In genomic region chr9:133780962-133781827, GRCh38 we compare ENCODE assay signal across 12 cellular contexts. TPM values are rescaled to one million over a fixed set of nuclear protein-coding genes. Genes with fewer than 3 reads are reported as not detected.
A peak's percentile ranks its signal among the peaks of the same experiment; 100 is the strongest.
DNase-seq lines count a peak whose midpoint lies in the region; ATAC-seq, FAIRE-seq and TF ChIP-seq lines count a peak whose summit lies in the region.
"Had no signal": no experiment of that assay in that cellular context is flagged by ENCODE, and none has a peak within 500 bp of the region (broad histone marks: within the 10 kb centered on the region; RNA-seq: fewer than 3 reads in every experiment).

No MANE protein-coding gene starts in this region.

- peaks cover 0 to 50% of the 10 kb centered on the region in 2 donors for H3K36me3 ChIP-seq in left lung
- no peaks in the 10 kb centered on the region for H3K36me3 ChIP-seq in smooth muscle cell (ENCODE audit: low read depth)
- H3K36me3 ChIP-seq in ovary: no peaks in the 10 kb centered on the region

- H3K4me3 ChIP-seq in left lung: no peak overlapping the region
- no peak overlapping the region for H3K4me3 ChIP-seq in smooth muscle cell
- no peak overlapping the region for H3K4me3 ChIP-seq in ovary
- H3K4me3 ChIP-seq: A549, Peyer's patch, SJSA1 had no signal

- TF ChIP-seq CTCF in RWPE1 (conservative IDR thresholded peaks at IDR 0.05; ENCODE audit: low read depth): no peak
- no peak for TF ChIP-seq CTCF in left lung (IDR thresholded peaks at IDR 0.05)
- no peak for TF ChIP-seq CTCF in smooth muscle cell (IDR thresholded peaks at IDR 0.05; ENCODE audit: borderline replicate concordance, insufficient read depth, poor library complexity, severe bottlenecking)
- TF ChIP-seq CTCF in ovary (IDR thresholded peaks at IDR 0.05): no peak

- H3K27ac ChIP-seq in RWPE1: peak overlapping the region; percentile 12
- no peak overlapping the region for H3K27ac ChIP-seq in left lung
- H3K27ac ChIP-seq in smooth muscle cell (ENCODE audit: low read depth): no peak overlapping the region
- no peak overlapping the region for H3K27ac ChIP-seq in ovary
- H3K27ac ChIP-seq: A549, Peyer's patch, SJSA1 had no signal

- H3K9ac ChIP-seq in smooth muscle cell (ENCODE audit: low read depth): no peak overlapping the region

- no peak for TF ChIP-seq EP300 in ovary (IDR thresholded peaks at IDR 0.05)

- H3K9me3 ChIP-seq in left lung (no peaks in the 10 kb centered on the region), smooth muscle cell (replicated peaks; ENCODE audit: low read depth) (no peaks in the 10 kb centered on the region), ovary (no peaks in the 10 kb centered on the region)
- H3K9me3 ChIP-seq: A549, Peyer's patch, SJSA1 had no signal

- 97% methylated on average over 15 of the region's 15 CpGs for WGBS in smooth muscle cell (ENCODE audit: low lambda C conversion rate)
- 92 to 96% (median 95%) methylated on average over 15 of the region's 15 CpGs for WGBS in ovary, 3 donors

- no peak for ATAC-seq in left lung

- FAIRE-seq in GM12891 (lab: Jason Lieb, UNC): peak; percentile 66
- FAIRE-seq: A549 had no signal

- intact Hi-C loops in left lung (cut with DNase I): no loop called here
- intact Hi-C loops in ovary (cut with DNase I): no loop called here

- CTCF ChIA-PET in RWPE1 (lab: Yijun Ruan, JAX): interaction anchor here (0.5 to 7.5 kb wide), 13 partner anchors 9 to 1632 kb away, joined by 3 to 102 read pairs (median 6); no protein-coding TSS in a partner anchor

- H3K4me1 ChIP-seq in left lung (peaks cover 0 to 7% of the 10 kb centered on the region in 2 donors), smooth muscle cell (ENCODE audit: low read depth) (no peaks in the 10 kb centered on the region), ovary (ENCODE audit: insufficient read depth) (no peaks in the 10 kb centered on the region)
- H3K4me1 ChIP-seq: A549, SJSA1 had no signal

- peak overlapping the region; percentile 4 for H3K4me2 ChIP-seq in smooth muscle cell
- H3K4me2 ChIP-seq: A549 had no signal

- H3F3A ChIP-seq in smooth muscle cell (ENCODE audit: low read depth): peaks cover 7% of the 10 kb centered on the region

- TF ChIP-seq POLR2A in GM12891 (IDR thresholded peaks at IDR 0.05; ENCODE audit: low read depth, low read length) (no peak), ovary (IDR thresholded peaks at IDR 0.05) (no peak)

- H3K27me3 ChIP-seq in left lung (no peaks in the 10 kb centered on the region), smooth muscle cell (ENCODE audit: low read depth) (no peaks in the 10 kb centered on the region), ovary (no peaks in the 10 kb centered on the region)
- H3K27me3 ChIP-seq: Peyer's patch, SJSA1 had no signal

- DNase-seq in GM12891 (ENCODE audit: insufficient read length, low spot score) (no peak), RWPE1 (ENCODE audit: low spot score) (no peak), left lung (peak; percentile 22 to 43), smooth muscle cell (lab: John Stamatoyannopoulos, UW; ENCODE audit: unreplicated experiment) (no peak), ovary (no peak), amniotic stem cell (lab: John Stamatoyannopoulos, UW) (no peak)
- DNase-seq in stimulated activated CD4-positive, alpha-beta T cell treated with anti-CD3 and anti-CD28 coated beads, Interleukin-12 subunit alpha, Interleukin-12 subunit beta, amount 100 ng/mL, for 4 hours: no peak
- DNase-seq: GF-D8, NCI-H345 had no signal

- POLR2A ChIA-PET in RWPE1 (lab: Yijun Ruan, JAX; ENCODE audit: low non-redundant PET): no interaction called here

- H3K79me2 ChIP-seq in smooth muscle cell (ENCODE audit: low read depth): no peaks in the 10 kb centered on the region

- H4K20me1 ChIP-seq in smooth muscle cell (ENCODE audit: low read depth): peaks cover 21% of the 10 kb centered on the region

- no peak overlapping the region for H2AFZ ChIP-seq in smooth muscle cell (ENCODE audit: low read depth)

TF ChIP-seq in GM12891, 5 proteins besides CTCF, POLR2A, EP300 and RAD21:
- TF ChIP-seq POLR2AphosphoS5 (IDR thresholded peaks at IDR 0.05; ENCODE audit: low read depth, low read length): no peak
- peak; percentile 44; the same call in 1 of the 2 replicates for TF ChIP-seq POU2F2 (IDR thresholded peaks at IDR 0.05; ENCODE audit: low read depth, low read length)

RNA-seq across cellular contexts. Expression of gene SARDH, which starts 43.0 kb away (rescaled TPM):
- 0.24 TPM for polyA plus RNA-seq in GM12891 (2012; ENCODE audit: low read depth, missing spikeins)
- total RNA-seq in left lung: 1 to 10 TPM; 3.9 to 5.9 TPM
- total RNA-seq in smooth muscle cell: 3.3 and 4.5 TPM in 2 replicates
- 10.1 and 11.8 TPM in 2 replicates for polyA plus RNA-seq in smooth muscle cell
- total RNA-seq in ovary: 10 to 100 TPM in 1 of 7 donors, 1 to 10 TPM in 6; 2.5 to 10.0 (median 3.3) TPM
- polyA plus RNA-seq in ovary: 1 to 10 TPM; 2.8 to 5.0 TPM

Comparison
In these comparisons a context has a peak if more than half of its experiments do, and no peak if none do; other contexts are left out.
1. DNase-seq: peak in left lung (2 of 2); none in GM12891 (single experiment), RWPE1 (single experiment), smooth muscle cell (single experiment), ovary (0 of 5), amniotic stem cell (single experiment) and stimulated activated CD4-positive, alpha-beta T cell treated with anti-CD3 and anti-CD28 coated beads, Interleukin-12 subunit alpha, Interleukin-12 subunit beta, amount 100 ng/mL, for 4 hours (single experiment).